In genomic region chr6:150633466-150633795, GRCh38 we compare ENCODE assay signal across 13 cellular contexts. TPM values are rescaled to one million over a fixed set of nuclear protein-coding genes. Genes with fewer than 3 reads are reported as not detected.
A peak's percentile ranks its signal among the peaks of the same experiment; 100 is the strongest.
DNase-seq lines count a peak whose midpoint lies in the region; ATAC-seq and TF ChIP-seq lines count a peak whose summit lies in the region.
"Had no signal": no experiment of that assay in that cellular context is flagged by ENCODE, and none has a peak within 500 bp of the region (broad histone marks: within the 10 kb centered on the region; RNA-seq: fewer than 3 reads in every experiment).

No MANE protein-coding gene starts in this region.

- H3K4me3 Mint-ChIP-seq in CD4-positive, CD25-positive, alpha-beta regulatory T cell: peak overlapping the region; percentile 86 to 97 (median 90)
- H3K4me3 Mint-ChIP-seq in glutamatergic neuron (ENCODE audit: unreplicated experiment): no peak overlapping the region
- no peak overlapping the region for H3K4me3 Mint-ChIP-seq in activated T-helper 2 cell treated with anti-CD3 and anti-CD28 coated beads, Interferon-gamma antibody, Interleukin-2, Interleukin-4, amounts not matched to agents 10 μg/mL and 5 μg/mL and 100 μg/mL, durations not matched to agents 14 hours and 24 hours and 36 hours (ENCODE audit: low read depth)
- no peak overlapping the region for H3K4me3 Mint-ChIP-seq in osteocyte (ENCODE audit: unreplicated experiment)
- H3K4me3 Mint-ChIP-seq: T-helper 1 cell treated with Interleukin-12 subunit alpha and Interleukin-12 subunit beta and Interleukin-4 antibody, amounts not matched to agents 30 μg/mL and 1 μg/mL, for 36 hours had no signal

- H3K4me3 ChIP-seq in CD4-positive, CD25-positive, alpha-beta regulatory T cell (ENCODE audit: low read depth, low read length): peak overlapping the region; percentile 87
- H3K4me3 ChIP-seq in H7 (ENCODE audit: insufficient read depth, low read depth, low read length) (no peak overlapping the region), foreskin fibroblast (ENCODE audit: low read depth in 1 of 2, low read length in 2 of 2) (no peak overlapping the region)

- TF ChIP-seq CTCF in glutamatergic neuron (IDR thresholded peaks at IDR 0.05; ENCODE audit: partially characterized antibody, unreplicated experiment): no peak
- no peak for TF ChIP-seq CTCF in osteocyte (IDR thresholded peaks at IDR 0.05)
- TF ChIP-seq CTCF in foreskin fibroblast (IDR thresholded peaks at IDR 0.05; ENCODE audit: low read depth, low read length): no peak

- H3K36me3 ChIP-seq in CD4-positive, CD25-positive, alpha-beta regulatory T cell (ENCODE audit: control insufficient read depth, insufficient read depth, low read length): no peaks in the 10 kb centered on the region
- H3K36me3 ChIP-seq in H7 (replicated peaks; ENCODE audit: control insufficient read depth, insufficient read depth, low read length): no peaks in the 10 kb centered on the region

- ATAC-seq in CD4-positive, CD25-positive, alpha-beta regulatory T cell (ENCODE audit: low read depth in 2 of 2): peak in 1 of 2 donors; percentile 18
- ATAC-seq in GM19324 (IDR thresholded peaks at IDR 0.05; ENCODE audit: low FRiP score, unreplicated experiment) (peak; percentile 13), HG03175 (IDR thresholded peaks at IDR 0.05; ENCODE audit: unreplicated experiment) (peak; percentile 29)

- H3K9me3 Mint-ChIP-seq in CD4-positive, CD25-positive, alpha-beta regulatory T cell: peaks cover 0 to 1% (median 0%) of the 10 kb centered on the region in 7 donors
- H3K9me3 Mint-ChIP-seq in glutamatergic neuron (ENCODE audit: unreplicated experiment) (no peaks in the 10 kb centered on the region), osteocyte (ENCODE audit: unreplicated experiment) (no peaks in the 10 kb centered on the region)
- no peaks in the 10 kb centered on the region for H3K9me3 Mint-ChIP-seq in activated T-helper 2 cell treated with anti-CD3 and anti-CD28 coated beads, Interferon-gamma antibody, Interleukin-2, Interleukin-4, amounts not matched to agents 10 μg/mL and 5 μg/mL and 100 μg/mL, durations not matched to agents 14 hours and 24 hours and 36 hours
- H3K9me3 Mint-ChIP-seq: T-helper 1 cell treated with Interleukin-12 subunit alpha and Interleukin-12 subunit beta and Interleukin-4 antibody, amounts not matched to agents 30 μg/mL and 1 μg/mL, for 36 hours had no signal

- H3K27me3 ChIP-seq in CD4-positive, CD25-positive, alpha-beta regulatory T cell (ENCODE audit: control insufficient read depth, insufficient read depth, low read length): no peaks in the 10 kb centered on the region
- no peaks in the 10 kb centered on the region for H3K27me3 ChIP-seq in H7 (ENCODE audit: control insufficient read depth, insufficient read depth, low read length)

- H3K36me3 Mint-ChIP-seq in CD4-positive, CD25-positive, alpha-beta regulatory T cell: no peaks in the 10 kb centered on the region
- H3K36me3 Mint-ChIP-seq in glutamatergic neuron (ENCODE audit: unreplicated experiment) (no peaks in the 10 kb centered on the region), osteocyte (ENCODE audit: unreplicated experiment) (no peaks in the 10 kb centered on the region)
- H3K36me3 Mint-ChIP-seq in activated T-helper 2 cell treated with anti-CD3 and anti-CD28 coated beads, Interferon-gamma antibody, Interleukin-2, Interleukin-4, amounts not matched to agents 10 μg/mL and 5 μg/mL and 100 μg/mL, durations not matched to agents 14 hours and 24 hours and 36 hours (ENCODE audit: low read depth): no peaks in the 10 kb centered on the region

- no peaks in the 10 kb centered on the region for H3K27me3 Mint-ChIP-seq in CD4-positive, CD25-positive, alpha-beta regulatory T cell
- H3K27me3 Mint-ChIP-seq in glutamatergic neuron (ENCODE audit: unreplicated experiment): peaks cover 1% of the 10 kb centered on the region
- peaks cover 35% of the 10 kb centered on the region for H3K27me3 Mint-ChIP-seq in activated T-helper 2 cell treated with anti-CD3 and anti-CD28 coated beads, Interferon-gamma antibody, Interleukin-2, Interleukin-4, amounts not matched to agents 10 μg/mL and 5 μg/mL and 100 μg/mL, durations not matched to agents 14 hours and 24 hours and 36 hours (ENCODE audit: low read depth)
- H3K27me3 Mint-ChIP-seq in osteocyte (ENCODE audit: unreplicated experiment): peaks cover 38% of the 10 kb centered on the region

- DNase-seq in CD4-positive, CD25-positive, alpha-beta regulatory T cell: no peak
- DNase-seq in glutamatergic neuron (no peak), H7 (no peak), osteocyte (ENCODE audit: extremely low spot score, unreplicated experiment) (no peak), foreskin fibroblast (no peak)
- DNase-seq in activated T-helper 2 cell treated with anti-CD3 and anti-CD28 coated beads, Interferon-gamma antibody, Interleukin-2, Interleukin-4, amounts not matched to agents 10 μg/mL and 5 μg/mL and 100 μg/mL, durations not matched to agents 14 hours and 24 hours and 36 hours (ENCODE audit: low spot score): no peak
- DNase-seq: activated naive CD4-positive, alpha-beta T cell; kidney; NCI-H446 treated with DMSO at 0.1 percent for 48 hours; stimulated activated naive CD4-positive, alpha-beta T cell treated with Interleukin-2 at 50 U/mL for 16 hours had no signal

- peak overlapping the region; percentile 65 for H3K27ac ChIP-seq in CD4-positive, CD25-positive, alpha-beta regulatory T cell (ENCODE audit: insufficient read depth, low read length, poor library complexity, severe bottlenecking)

- peaks cover 28% of the 10 kb centered on the region for H3K4me1 ChIP-seq in CD4-positive, CD25-positive, alpha-beta regulatory T cell (ENCODE audit: control insufficient read depth, insufficient read depth, low read length, poor library complexity, severe bottlenecking)

- peak overlapping the region; percentile 90 to 96 (median 95) for H3K27ac Mint-ChIP-seq in CD4-positive, CD25-positive, alpha-beta regulatory T cell
- H3K27ac Mint-ChIP-seq in glutamatergic neuron (ENCODE audit: unreplicated experiment) (peak overlapping the region; percentile 15), osteocyte (ENCODE audit: unreplicated experiment) (no peak overlapping the region)
- H3K27ac Mint-ChIP-seq in activated T-helper 2 cell treated with anti-CD3 and anti-CD28 coated beads, Interferon-gamma antibody, Interleukin-2, Interleukin-4, amounts not matched to agents 10 μg/mL and 5 μg/mL and 100 μg/mL, durations not matched to agents 14 hours and 24 hours and 36 hours: no peak overlapping the region
- H3K27ac Mint-ChIP-seq: T-helper 1 cell treated with Interleukin-12 subunit alpha and Interleukin-12 subunit beta and Interleukin-4 antibody, amounts not matched to agents 30 μg/mL and 1 μg/mL, for 36 hours had no signal

- H3K9me3 ChIP-seq in CD4-positive, CD25-positive, alpha-beta regulatory T cell (ENCODE audit: control insufficient read depth in 2 of 2, low read length in 2 of 2): no peaks in the 10 kb centered on the region

- intact Hi-C loops in activated T-helper 2 cell treated with anti-CD3 and anti-CD28 coated beads, Interferon-gamma antibody, Interleukin-2, Interleukin-4, amounts not matched to agents 10 μg/mL and 5 μg/mL and 100 μg/mL, durations not matched to agents 14 hours and 24 hours and 36 hours (cut with micrococcal nuclease): no loop called here

- peaks cover 19 to 38% (median 23%) of the 10 kb centered on the region in 4 donors for H3K4me1 Mint-ChIP-seq in CD4-positive, CD25-positive, alpha-beta regulatory T cell
- H3K4me1 Mint-ChIP-seq in glutamatergic neuron (ENCODE audit: low read depth, unreplicated experiment) (no peaks in the 10 kb centered on the region), osteocyte (ENCODE audit: unreplicated experiment) (peaks cover 4% of the 10 kb centered on the region)
- peaks cover 17% of the 10 kb centered on the region for H3K4me1 Mint-ChIP-seq in activated T-helper 2 cell treated with anti-CD3 and anti-CD28 coated beads, Interferon-gamma antibody, Interleukin-2, Interleukin-4, amounts not matched to agents 10 μg/mL and 5 μg/mL and 100 μg/mL, durations not matched to agents 14 hours and 24 hours and 36 hours (ENCODE audit: low read depth)

RNA-seq across cellular contexts. Expression of gene PLEKHG1, which starts 33.7 kb away (rescaled TPM):
- 29.9 TPM for total RNA-seq in CD4-positive, CD25-positive, alpha-beta regulatory T cell
- 1 to 10 TPM; 1.0 to 4.4 (median 2.3) TPM for polyA plus RNA-seq in CD4-positive, CD25-positive, alpha-beta regulatory T cell
- total RNA-seq in glutamatergic neuron (ENCODE audit: unreplicated experiment) (7.3 TPM), osteocyte (3.3 and 4.3 TPM in 2 replicates)
- 1.6 and 1.8 TPM in 2 replicates for total RNA-seq in activated T-helper 2 cell treated with anti-CD3 and anti-CD28 coated beads, Interferon-gamma antibody, Interleukin-2, Interleukin-4, amounts not matched to agents 10 μg/mL and 5 μg/mL and 100 μg/mL, durations not matched to agents 14 hours and 24 hours and 36 hours
- total RNA-seq in H7 (2014; rRNA removed; shearing (Covaris generic)): 0.44 and 0.45 TPM in 2 replicates

Comparison
In these comparisons a context has a peak if more than half of its experiments do, and no peak if none do; other contexts are left out.
1. H3K27ac Mint-ChIP-seq: peak in CD4-positive, CD25-positive, alpha-beta regulatory T cell (3 of 3) and glutamatergic neuron (single experiment); none in activated T-helper 2 cell treated with anti-CD3 and anti-CD28 coated beads, Interferon-gamma antibody, Interleukin-2, Interleukin-4, amounts not matched to agents 10 μg/mL and 5 μg/mL and 100 μg/mL, durations not matched to agents 14 hours and 24 hours and 36 hours (single experiment) and osteocyte (single experiment).
2. H3K4me3 Mint-ChIP-seq: peak in CD4-positive, CD25-positive, alpha-beta regulatory T cell (4 of 4); none in glutamatergic neuron (single experiment), activated T-helper 2 cell treated with anti-CD3 and anti-CD28 coated beads, Interferon-gamma antibody, Interleukin-2, Interleukin-4, amounts not matched to agents 10 μg/mL and 5 μg/mL and 100 μg/mL, durations not matched to agents 14 hours and 24 hours and 36 hours (single experiment) and osteocyte (single experiment).